ENCODE assay signal across 19 cellular contexts in genomic region chr11:12271826-12272366, GRCh38.
DNase-seq lines count a peak whose midpoint lies in the region; ATAC-seq and TF ChIP-seq lines count a peak whose summit lies in the region.
"Had no signal": no experiment of that assay in that cellular context is flagged by ENCODE, and none has a peak within 500 bp of the region (broad histone marks: within the 10 kb centered on the region; RNA-seq: fewer than 3 reads in every experiment).

No MANE protein-coding gene starts in this region.

- H2BK5ac ChIP-seq in IMR-90 (ENCODE audit: low read depth, low read length, poor library complexity, severe bottlenecking), result peak overlapping the region; percentile 73

- peak overlapping the region; percentile 88 for H2BK120ac ChIP-seq in IMR-90 (ENCODE audit: low read depth, low read length)

- H4K8ac ChIP-seq in IMR-90 (ENCODE audit: low read depth in 2 of 2, low read length in 2 of 2), result peak overlapping the region; percentile 18 to 19; a peak in 3 of 4 replicates

- H3K27ac Mint-ChIP-seq in chondrocyte (ENCODE audit: unreplicated experiment), result peak overlapping the region; percentile 63
- H3K27ac Mint-ChIP-seq: GM23338 had no signal

- no peaks in the 10 kb centered on the region for H4K20me1 ChIP-seq in IMR-90 (ENCODE audit: insufficient read depth, low read length)

- no peak overlapping the region for H3K4me3 ChIP-seq in IMR-90 (ENCODE audit: insufficient read depth, low read depth, low read length)
- H3K4me3 ChIP-seq in Panc1 (ENCODE audit: low read depth in 2 of 2, low read length in 2 of 2), result no peak overlapping the region
- H3K4me3 ChIP-seq in sigmoid colon, result no peak overlapping the region
- H3K4me3 ChIP-seq: GM23338, MG63 had no signal

- H3K18ac ChIP-seq in IMR-90 (ENCODE audit: low read depth, low read length), result peak overlapping the region; percentile 66; the same call in 1 of the 2 replicates

- H3K4me1 ChIP-seq in IMR-90 (ENCODE audit: control insufficient read depth, insufficient read depth, low read length) (peaks cover 28% of the 10 kb centered on the region), Panc1 (ENCODE audit: control insufficient read depth, insufficient read depth, low read length) (peaks cover 8% of the 10 kb centered on the region), sigmoid colon (peaks cover 0 to 32% (median 25%) of the 10 kb centered on the region in 4 donors)

- no peak overlapping the region; the same call in 1 of the 2 replicates for H4K5ac ChIP-seq in IMR-90 (ENCODE audit: low read depth, low read length)

- DNase-seq in IMR-90 (no peak), Panc1 (ENCODE audit: low read depth, low spot score) (no peak), chondrocyte (ENCODE audit: low spot score) (no peak), sigmoid colon (peak; percentile 43), sciatic nerve (ENCODE audit: low spot score) (no peak), NCI-H510A treated with DMSO at 0.1 percent for 48 hours (lab: John Stamatoyannopoulos, UW) (no peak)
- DNase-seq: CD4-positive, CD25-positive, alpha-beta regulatory T cell; COR-L47; MG63; NCI-H1048; NCI-H1417 treated with DMSO at 0.1 percent for 48 hours; NCI-H1930; NCI-H226; NCI-H526; OCI-M1 had no signal

- no peaks in the 10 kb centered on the region for H3K36me3 Mint-ChIP-seq in chondrocyte (ENCODE audit: low read depth)
- H3K36me3 Mint-ChIP-seq: CD4-positive, CD25-positive, alpha-beta regulatory T cell had no signal

- no peak for TF ChIP-seq EP300 in sigmoid colon (IDR thresholded peaks at IDR 0.05)

- BruUV-seq in IMR-90 (replicated peaks; lab: Mats Ljungman, UMichigan), result no TSS peak
- no TSS peak for BruUV-seq in Panc1 (replicated peaks; lab: Mats Ljungman, UMichigan)

- no peak for ATAC-seq in IMR-90 (ENCODE audit: low read depth)
- ATAC-seq in Panc1, result no peak
- ATAC-seq in activated CD4-positive, CD25-positive, alpha-beta regulatory T cell treated with anti-CD3 and anti-CD28 coated beads, Interleukin-2, amount 50 U/mL, for 24 hours, result no peak
- ATAC-seq in sciatic nerve, result no peak
- ATAC-seq: GM23338, HCT116, Right ventricle myocardium inferior had no signal

- H3K27me3 ChIP-seq in IMR-90 (ENCODE audit: control insufficient read depth, insufficient read depth, low read length) (no peaks in the 10 kb centered on the region), Panc1 (ENCODE audit: control insufficient read depth, insufficient read depth, low read length) (no peaks in the 10 kb centered on the region), sigmoid colon (no peaks in the 10 kb centered on the region)
- H3K27me3 ChIP-seq: MG63 had no signal

- peak overlapping the region; percentile 83 for H3K14ac ChIP-seq in IMR-90 (replicated peaks; ENCODE audit: low read depth, low read length)

- H2BK20ac ChIP-seq in IMR-90 (ENCODE audit: low read depth, low read length), result peak overlapping the region; percentile 83

- H2AFZ ChIP-seq in IMR-90 (replicated peaks; ENCODE audit: low read length, poor library complexity), result peak overlapping the region; percentile 6
- H2AFZ ChIP-seq: GM23338 had no signal

- peak overlapping the region; percentile 95 for H2AK5ac ChIP-seq in IMR-90 (ENCODE audit: low read depth, low read length)

- H3K4ac ChIP-seq in IMR-90 (ENCODE audit: low read depth, low read length), result peak overlapping the region; percentile 64

- peaks cover 81% of the 10 kb centered on the region for H3K4me1 Mint-ChIP-seq in chondrocyte (ENCODE audit: low read depth)
- H3K4me1 Mint-ChIP-seq: CD4-positive, CD25-positive, alpha-beta regulatory T cell had no signal

- TF ChIP-seq POLR2A in IMR-90 (IDR thresholded peaks at IDR 0.05; ENCODE audit: low read depth, low read length) (no peak), sigmoid colon (IDR thresholded peaks at IDR 0.05) (no peak)

- in situ Hi-C loops in IMR-90 (cut with MboI; ENCODE audit: low sequenced_read_pairs) (loop anchor here (25.0 kb wide), 1 partner anchor 1485 kb away; no protein-coding TSS in a partner anchor), Panc1 (cut with HindIII; ENCODE audit: low pct_unique_long_range_greater_than_20kb, low sequenced_read_pairs) (no loop called here)

- H3K79me1 ChIP-seq in IMR-90 (ENCODE audit: low read depth in 1 of 2, low read length in 2 of 2), result peaks cover 0 to 39% of the 10 kb centered on the region in 2 experiments; a peak in 2 of 4 replicates

- H3K9ac ChIP-seq in IMR-90 (ENCODE audit: low read depth, low read length), result no peak overlapping the region

- TF ChIP-seq CTCF in IMR-90 (conservative IDR thresholded peaks at IDR 0.05; ENCODE audit: low read depth, low read length) (no peak), Panc1 (IDR thresholded peaks at IDR 0.05) (no peak), chondrocyte (IDR thresholded peaks at IDR 0.05) (no peak), sigmoid colon (IDR thresholded peaks at IDR 0.05) (no peak)

- H3K36me3 ChIP-seq in IMR-90 (ENCODE audit: control insufficient read depth, insufficient read depth, low read length), result no peaks in the 10 kb centered on the region
- no peaks in the 10 kb centered on the region for H3K36me3 ChIP-seq in Panc1 (ENCODE audit: control insufficient read depth, insufficient read depth, low read length)
- H3K36me3 ChIP-seq in sigmoid colon, result no peaks in the 10 kb centered on the region
- H3K36me3 ChIP-seq: MG63 had no signal

- POLR2A ChIA-PET in IMR-90 (lab: Charles Lee; ENCODE audit: unreplicated experiment), result no interaction called here
- POLR2A ChIA-PET in Panc1 (lab: Charles Lee), result no interaction called here

- peaks cover 62% of the 10 kb centered on the region for H3K9me1 ChIP-seq in IMR-90 (ENCODE audit: insufficient read depth, low read length)

- H3K4me3 Mint-ChIP-seq in chondrocyte (ENCODE audit: unreplicated experiment), result no peak overlapping the region
- H3K4me3 Mint-ChIP-seq: CD4-positive, CD25-positive, alpha-beta regulatory T cell; GM23338 had no signal

- peak overlapping the region; percentile 95 for H2BK15ac ChIP-seq in IMR-90 (ENCODE audit: low read depth, low read length)

- no peak overlapping the region for H3K27ac ChIP-seq in IMR-90 (ENCODE audit: insufficient read depth, low read length)
- H3K27ac ChIP-seq in Panc1 (ENCODE audit: low read length), result peak overlapping the region; percentile 29; the same call in 1 of the 2 replicates
- no peak overlapping the region for H3K27ac ChIP-seq in sigmoid colon

- intact Hi-C loops in IMR-90 (cut with micrococcal nuclease) (no loop called here), Panc1 (cut with micrococcal nuclease; ENCODE audit: unreplicated experiment) (no loop called here), sigmoid colon (cut with DNase I) (no loop called here), sciatic nerve (cut with DNase I) (loop anchor here (10.0 kb wide), 1 partner anchor 327 kb away; no protein-coding TSS in a partner anchor)

- no peak overlapping the region for H3K56ac ChIP-seq in IMR-90 (ENCODE audit: extremely low read depth, insufficient read depth, low read length)

- WGBS in IMR-90 (ENCODE audit: extremely low coverage in 2 of 2, insufficient read length in 1 of 2), 2 experiments, result 100% methylated on average over 5 of the region's 6 CpGs; no CpG with 5 or more reads in 1 of the 2 experiments
- WGBS in sigmoid colon, 2 donors, result 95% methylated on average over 6 of the region's 6 CpGs

- CTCF ChIA-PET in IMR-90 (lab: Yijun Ruan, JAX) (no interaction called here), Panc1 (lab: Charles Lee) (no interaction called here)

- no peaks in the 10 kb centered on the region for H3K9me3 Mint-ChIP-seq in chondrocyte (ENCODE audit: low read depth)
- H3K9me3 Mint-ChIP-seq: CD4-positive, CD25-positive, alpha-beta regulatory T cell; GM23338 had no signal

- H3K4me2 ChIP-seq in IMR-90 (ENCODE audit: low read depth, low read length), result no peak overlapping the region
- H3K4me2 ChIP-seq: GM23338 had no signal

- no peak for TF ChIP-seq RAD21 in IMR-90 (IDR thresholded peaks at IDR 0.05; ENCODE audit: low read length)

- H2AK9ac ChIP-seq in IMR-90 (replicated peaks; ENCODE audit: low read depth, low read length, poor library complexity), result peak overlapping the region; percentile 22

- dilution Hi-C loops in IMR-90 (cut with HindIII; ENCODE audit: low sequenced_read_pairs, unreplicated experiment), result no loop called here

- H3K27me3 Mint-ChIP-seq in chondrocyte (ENCODE audit: low read depth), result no peaks in the 10 kb centered on the region
- H3K27me3 Mint-ChIP-seq: CD4-positive, CD25-positive, alpha-beta regulatory T cell had no signal

- H3K9me3 ChIP-seq in IMR-90 (ENCODE audit: control insufficient read depth, insufficient read depth, low read length) (no peaks in the 10 kb centered on the region), Panc1 (ENCODE audit: control insufficient read depth, insufficient read depth, low read depth, low read length) (no peaks in the 10 kb centered on the region), sigmoid colon (no peaks in the 10 kb centered on the region)
- H3K9me3 ChIP-seq: MG63 had no signal

- peak overlapping the region; percentile 76 for H4K91ac ChIP-seq in IMR-90 (ENCODE audit: insufficient read depth, low read depth, low read length)

- H3K23ac ChIP-seq in IMR-90 (ENCODE audit: low read depth, low read length), result peak overlapping the region; percentile 82

TF ChIP-seq in IMR-90, 13 proteins besides CTCF, POLR2A, EP300 and RAD21:
- no peak for TF ChIP-seq NFE2L2 (IDR thresholded peaks at IDR 0.05; ENCODE audit: low read depth, low read length)
- no peak for TF ChIP-seq RFX5 (IDR thresholded peaks at IDR 0.05; ENCODE audit: low read depth, low read length)
- no peak for TF ChIP-seq CEBPB (IDR thresholded peaks at IDR 0.05; ENCODE audit: low read depth, low read length)
- TF ChIP-seq CHD1 (IDR thresholded peaks at IDR 0.05; ENCODE audit: low read depth, low read length), result no peak
- TF ChIP-seq ELK1 (IDR thresholded peaks at IDR 0.05; ENCODE audit: borderline replicate concordance, low read depth, low read length), result no peak
- TF ChIP-seq RCOR1 (IDR thresholded peaks at IDR 0.05; ENCODE audit: insufficient replicate concordance, low read length), result no peak
- TF ChIP-seq BHLHE40 (IDR thresholded peaks at IDR 0.05; ENCODE audit: low read depth, low read length), result no peak
- no peak for TF ChIP-seq FOS (IDR thresholded peaks at IDR 0.05; ENCODE audit: low read depth, low read length)
- TF ChIP-seq SMC3 (IDR thresholded peaks at IDR 0.05; ENCODE audit: low read depth, low read length), result no peak
- TF ChIP-seq MAZ (IDR thresholded peaks at IDR 0.05; ENCODE audit: borderline replicate concordance, low read depth, low read length), result no peak
